In genomic region chr10:11746883-11747539, GRCh38 we compare ENCODE assay signal across 15 cellular contexts. TPM values are rescaled to one million over a fixed set of nuclear protein-coding genes. Genes with fewer than 3 reads are reported as not detected.
DNase-seq lines count a peak whose midpoint lies in the region; ATAC-seq and TF ChIP-seq lines count a peak whose summit lies in the region.
"Had no signal": no experiment of that assay in that cellular context is flagged by ENCODE, and none has a peak within 500 bp of the region (broad histone marks: within the 10 kb centered on the region; RNA-seq: fewer than 3 reads in every experiment).

No MANE protein-coding gene starts in this region.

- no peaks in the 10 kb centered on the region for H3K4me1 ChIP-seq in ACC112 (ENCODE audit: control insufficient read depth, insufficient read depth, low read length, unreplicated experiment)
- H3K4me1 ChIP-seq: A549 had no signal

- TF ChIP-seq CTCF in fibroblast of pulmonary artery (IDR thresholded peaks at IDR 0.05; ENCODE audit: low read length, missing control alignments) (no peak), mesothelial cell of epicardium (IDR thresholded peaks at IDR 0.05; ENCODE audit: unreplicated experiment) (no peak)

- DNase-seq in OCI-M1 (lab: John Stamatoyannopoulos, UW) (peak; percentile 27), fibroblast of pulmonary artery (ENCODE audit: low read depth) (peak; percentile 23), mesothelial cell of epicardium (ENCODE audit: low spot score in 2 of 2, unreplicated experiment in 2 of 2) (no peak), kidney glomerular epithelial cell (lab: John Stamatoyannopoulos, UW) (no peak), DMS153 (lab: John Stamatoyannopoulos, UW) (no peak)
- no peak for DNase-seq in T-helper 2 cell treated with Interferon-gamma antibody and Interleukin-4, amounts not matched to agents 5 μg/mL and 100 μg/mL, for 36 hours (ENCODE audit: low spot score)
- DNase-seq: activated CD4-positive, alpha-beta memory T cell treated with anti-CD3 and anti-CD28 coated beads, Interleukin-2, amount 10 ng/mL, durations not matched to agents 7 days and 5 days; Calu3; HFFc6; naive thymus-derived CD4-positive, alpha-beta T cell; NCI-H1105 treated with DMSO at 0.1 percent for 48 hours had no signal

- no peaks in the 10 kb centered on the region for H3K9me3 Mint-ChIP-seq in mesothelial cell of epicardium
- H3K9me3 Mint-ChIP-seq in T-helper 2 cell treated with Interferon-gamma antibody and Interleukin-4, amounts not matched to agents 5 μg/mL and 100 μg/mL, for 36 hours = no peaks in the 10 kb centered on the region
- H3K9me3 Mint-ChIP-seq: activated CD4-positive, alpha-beta memory T cell treated with anti-CD3 and anti-CD28 coated beads, Interleukin-2, amount 10 ng/mL, durations not matched to agents 7 days and 5 days; activated naive CD4-positive, alpha-beta T cell treated with anti-CD3 and anti-CD28 coated beads, Interleukin-2, amount 50 U/mL, for 72 hours; HFFc6; naive thymus-derived CD4-positive, alpha-beta T cell had no signal

- H3K4me3 ChIP-seq in ACC112 (ENCODE audit: low read depth, low read length) (no peak overlapping the region), fibroblast of pulmonary artery (replicated peaks; ENCODE audit: low read depth, low read length) (no peak overlapping the region)
- H3K4me3 ChIP-seq: A549 had no signal

- H3K4me1 Mint-ChIP-seq in mesothelial cell of epicardium = peaks cover 11% of the 10 kb centered on the region
- no peaks in the 10 kb centered on the region for H3K4me1 Mint-ChIP-seq in T-helper 2 cell treated with Interferon-gamma antibody and Interleukin-4, amounts not matched to agents 5 μg/mL and 100 μg/mL, for 36 hours (ENCODE audit: low read depth)

- peak overlapping the region; percentile 2 for H3K4me3 Mint-ChIP-seq in mesothelial cell of epicardium
- H3K4me3 Mint-ChIP-seq in T-helper 2 cell treated with Interferon-gamma antibody and Interleukin-4, amounts not matched to agents 5 μg/mL and 100 μg/mL, for 36 hours = no peak overlapping the region
- H3K4me3 Mint-ChIP-seq: activated CD4-positive, alpha-beta memory T cell treated with anti-CD3 and anti-CD28 coated beads, Interleukin-2, amount 10 ng/mL, durations not matched to agents 7 days and 5 days; HFFc6; naive thymus-derived CD4-positive, alpha-beta T cell had no signal

- peak overlapping the region; percentile 6 for H2AFZ ChIP-seq in ACC112 (ENCODE audit: low read length, unreplicated experiment)

- peak overlapping the region; percentile 65 for H3K27ac Mint-ChIP-seq in mesothelial cell of epicardium
- H3K27ac Mint-ChIP-seq in T-helper 2 cell treated with Interferon-gamma antibody and Interleukin-4, amounts not matched to agents 5 μg/mL and 100 μg/mL, for 36 hours = no peak overlapping the region
- H3K27ac Mint-ChIP-seq: activated CD4-positive, alpha-beta memory T cell treated with anti-CD3 and anti-CD28 coated beads, Interleukin-2, amount 10 ng/mL, durations not matched to agents 7 days and 5 days; activated naive CD4-positive, alpha-beta T cell treated with anti-CD3 and anti-CD28 coated beads, Interleukin-2, amount 50 U/mL, for 72 hours; HFFc6; naive thymus-derived CD4-positive, alpha-beta T cell had no signal

- H3K27me3 ChIP-seq in ACC112 (ENCODE audit: insufficient read depth, low read length) = peaks cover 6% of the 10 kb centered on the region; the same call in 1 of the 2 replicates

- no peak overlapping the region for H3K27ac ChIP-seq in ACC112 (ENCODE audit: low read depth, low read length)
- H3K27ac ChIP-seq: A549 had no signal

- H3K79me2 ChIP-seq in ACC112 (ENCODE audit: control insufficient read depth, insufficient read depth, low read length, unreplicated experiment) = no peaks in the 10 kb centered on the region

- no peak for ATAC-seq in GM18520 (IDR thresholded peaks at IDR 0.05; ENCODE audit: unreplicated experiment)
- ATAC-seq: A549; activated naive CD4-positive, alpha-beta T cell treated with anti-CD3 and anti-CD28 coated beads, Interleukin-2, amount 50 U/mL, for 72 hours; naive thymus-derived CD4-positive, alpha-beta T cell had no signal

- no peaks in the 10 kb centered on the region for H3K36me3 ChIP-seq in ACC112 (ENCODE audit: insufficient read depth, low read length)

- peaks cover 8% of the 10 kb centered on the region for H3K27me3 Mint-ChIP-seq in mesothelial cell of epicardium (ENCODE audit: low read depth)
- peaks cover 35% of the 10 kb centered on the region for H3K27me3 Mint-ChIP-seq in T-helper 2 cell treated with Interferon-gamma antibody and Interleukin-4, amounts not matched to agents 5 μg/mL and 100 μg/mL, for 36 hours (ENCODE audit: low read depth)

- H3K36me3 Mint-ChIP-seq in mesothelial cell of epicardium = no peaks in the 10 kb centered on the region
- H3K36me3 Mint-ChIP-seq in T-helper 2 cell treated with Interferon-gamma antibody and Interleukin-4, amounts not matched to agents 5 μg/mL and 100 μg/mL, for 36 hours (ENCODE audit: low read depth) = no peaks in the 10 kb centered on the region

RNA-seq across cellular contexts. Expression of gene ECHDC3, which starts 4.8 kb away (rescaled TPM):
- 5.1 to 8.6 TPM (median 5.7 TPM) in 3 replicates for total RNA-seq in mesothelial cell of epicardium
- total RNA-seq: activated CD4-positive, alpha-beta memory T cell treated with anti-CD3 and anti-CD28 coated beads, Interleukin-2, amount 10 ng/mL, durations not matched to agents 7 days and 5 days had no signal

Comparison
In these comparisons a context has a peak if more than half of its experiments do, and no peak if none do; other contexts are left out.
1. DNase-seq: peak in OCI-M1 (single experiment) and fibroblast of pulmonary artery (single experiment); none in mesothelial cell of epicardium (0 of 2), T-helper 2 cell treated with Interferon-gamma antibody and Interleukin-4, amounts not matched to agents 5 μg/mL and 100 μg/mL, for 36 hours (single experiment), kidney glomerular epithelial cell (single experiment) and DMS153 (single experiment).